1 cellular context compared by ENCODE assay signal in the genomic region with DNA sequence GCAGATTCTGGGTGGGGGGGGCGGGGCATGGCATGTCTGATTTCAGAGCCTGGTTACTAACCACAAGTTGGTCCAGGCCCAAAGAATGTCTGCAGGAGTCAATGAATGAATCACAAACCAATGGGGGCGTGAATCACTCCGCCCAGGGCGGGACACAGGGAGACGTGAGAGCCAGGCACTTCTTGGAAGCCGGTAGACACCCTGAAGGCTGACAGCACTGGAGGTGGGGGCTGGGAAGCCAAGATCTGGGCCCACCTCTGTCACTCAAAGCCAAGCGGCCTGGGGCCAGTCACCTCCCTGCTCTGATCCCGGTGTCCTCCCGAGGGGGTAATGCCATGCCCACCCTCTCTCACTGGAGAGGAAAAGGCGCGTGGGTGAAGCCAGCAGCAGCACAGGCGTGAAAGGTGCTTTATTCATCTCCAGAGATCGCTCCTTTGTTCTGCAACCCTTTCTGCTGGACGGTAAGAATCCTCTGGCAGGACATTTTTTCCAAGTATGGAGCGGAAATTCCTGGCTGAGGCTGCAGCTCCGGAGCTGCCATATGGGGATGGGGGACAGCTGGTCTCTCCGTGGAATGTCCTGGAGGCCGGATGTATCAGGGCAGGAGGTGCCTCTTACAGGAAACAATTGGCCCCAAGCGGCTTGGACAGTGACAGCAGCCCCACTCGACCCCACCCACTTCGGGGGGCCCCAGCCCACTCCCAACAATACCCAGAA.
TF ChIP-seq lines count a peak whose summit lies in the region.

No MANE protein-coding gene starts in this region.

TF ChIP-seq in GM23338, 12 proteins besides CTCF, POLR2A, EP300 and RAD21:
- TF ChIP-seq, protein P1, sequence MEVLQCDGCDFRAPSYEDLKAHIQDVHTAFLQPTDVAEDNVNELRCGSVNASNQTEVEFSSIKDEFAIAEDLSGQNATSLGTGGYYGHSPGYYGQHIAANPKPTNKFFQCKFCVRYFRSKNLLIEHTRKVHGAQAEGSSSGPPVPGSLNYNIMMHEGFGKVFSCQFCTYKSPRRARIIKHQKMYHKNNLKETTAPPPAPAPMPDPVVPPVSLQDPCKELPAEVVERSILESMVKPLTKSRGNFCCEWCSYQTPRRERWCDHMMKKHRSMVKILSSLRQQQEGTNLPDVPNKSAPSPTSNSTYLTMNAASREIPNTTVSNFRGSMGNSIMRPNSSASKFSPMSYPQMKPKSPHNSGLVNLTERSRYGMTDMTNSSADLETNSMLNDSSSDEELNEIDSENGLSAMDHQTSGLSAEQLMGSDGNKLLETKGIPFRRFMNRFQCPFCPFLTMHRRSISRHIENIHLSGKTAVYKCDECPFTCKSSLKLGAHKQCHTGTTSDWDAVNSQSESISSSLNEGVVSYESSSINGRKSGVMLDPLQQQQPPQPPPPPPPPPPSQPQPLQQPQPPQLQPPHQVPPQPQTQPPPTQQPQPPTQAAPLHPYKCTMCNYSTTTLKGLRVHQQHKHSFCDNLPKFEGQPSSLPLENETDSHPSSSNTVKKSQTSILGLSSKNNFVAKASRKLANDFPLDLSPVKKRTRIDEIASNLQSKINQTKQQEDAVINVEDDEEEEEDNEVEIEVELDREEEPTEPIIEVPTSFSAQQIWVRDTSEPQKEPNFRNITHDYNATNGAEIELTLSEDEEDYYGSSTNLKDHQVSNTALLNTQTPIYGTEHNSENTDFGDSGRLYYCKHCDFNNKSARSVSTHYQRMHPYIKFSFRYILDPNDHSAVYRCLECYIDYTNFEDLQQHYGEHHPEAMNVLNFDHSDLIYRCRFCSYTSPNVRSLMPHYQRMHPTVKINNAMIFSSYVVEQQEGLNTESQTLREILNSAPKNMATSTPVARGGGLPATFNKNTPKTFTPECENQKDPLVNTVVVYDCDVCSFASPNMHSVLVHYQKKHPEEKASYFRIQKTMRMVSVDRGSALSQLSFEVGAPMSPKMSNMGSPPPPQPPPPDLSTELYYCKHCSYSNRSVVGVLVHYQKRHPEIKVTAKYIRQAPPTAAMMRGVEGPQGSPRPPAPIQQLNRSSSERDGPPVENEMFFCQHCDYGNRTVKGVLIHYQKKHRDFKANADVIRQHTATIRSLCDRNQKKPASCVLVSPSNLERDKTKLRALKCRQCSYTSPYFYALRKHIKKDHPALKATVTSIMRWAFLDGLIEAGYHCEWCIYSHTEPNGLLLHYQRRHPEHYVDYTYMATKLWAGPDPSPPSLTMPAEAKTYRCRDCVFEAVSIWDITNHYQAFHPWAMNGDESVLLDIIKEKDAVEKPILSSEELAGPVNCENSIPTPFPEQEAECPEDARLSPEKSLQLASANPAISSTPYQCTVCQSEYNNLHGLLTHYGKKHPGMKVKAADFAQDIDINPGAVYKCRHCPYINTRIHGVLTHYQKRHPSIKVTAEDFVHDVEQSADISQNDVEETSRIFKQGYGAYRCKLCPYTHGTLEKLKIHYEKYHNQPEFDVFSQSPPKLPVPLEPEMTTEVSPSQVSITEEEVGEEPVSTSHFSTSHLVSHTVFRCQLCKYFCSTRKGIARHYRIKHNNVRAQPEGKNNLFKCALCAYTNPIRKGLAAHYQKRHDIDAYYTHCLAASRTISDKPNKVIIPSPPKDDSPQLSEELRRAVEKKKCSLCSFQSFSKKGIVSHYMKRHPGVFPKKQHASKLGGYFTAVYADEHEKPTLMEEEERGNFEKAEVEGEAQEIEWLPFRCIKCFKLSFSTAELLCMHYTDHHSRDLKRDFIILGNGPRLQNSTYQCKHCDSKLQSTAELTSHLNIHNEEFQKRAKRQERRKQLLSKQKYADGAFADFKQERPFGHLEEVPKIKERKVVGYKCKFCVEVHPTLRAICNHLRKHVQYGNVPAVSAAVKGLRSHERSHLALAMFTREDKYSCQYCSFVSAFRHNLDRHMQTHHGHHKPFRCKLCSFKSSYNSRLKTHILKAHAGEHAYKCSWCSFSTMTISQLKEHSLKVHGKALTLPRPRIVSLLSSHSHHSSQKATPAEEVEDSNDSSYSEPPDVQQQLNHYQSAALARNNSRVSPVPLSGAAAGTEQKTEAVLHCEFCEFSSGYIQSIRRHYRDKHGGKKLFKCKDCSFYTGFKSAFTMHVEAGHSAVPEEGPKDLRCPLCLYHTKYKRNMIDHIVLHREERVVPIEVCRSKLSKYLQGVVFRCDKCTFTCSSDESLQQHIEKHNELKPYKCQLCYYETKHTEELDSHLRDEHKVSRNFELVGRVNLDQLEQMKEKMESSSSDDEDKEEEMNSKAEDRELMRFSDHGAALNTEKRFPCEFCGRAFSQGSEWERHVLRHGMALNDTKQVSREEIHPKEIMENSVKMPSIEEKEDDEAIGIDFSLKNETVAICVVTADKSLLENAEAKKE (CRISPR knock-in tag; IDR thresholded peaks at IDR 0.05) = no peak
- TF ChIP-seq, protein P2, sequence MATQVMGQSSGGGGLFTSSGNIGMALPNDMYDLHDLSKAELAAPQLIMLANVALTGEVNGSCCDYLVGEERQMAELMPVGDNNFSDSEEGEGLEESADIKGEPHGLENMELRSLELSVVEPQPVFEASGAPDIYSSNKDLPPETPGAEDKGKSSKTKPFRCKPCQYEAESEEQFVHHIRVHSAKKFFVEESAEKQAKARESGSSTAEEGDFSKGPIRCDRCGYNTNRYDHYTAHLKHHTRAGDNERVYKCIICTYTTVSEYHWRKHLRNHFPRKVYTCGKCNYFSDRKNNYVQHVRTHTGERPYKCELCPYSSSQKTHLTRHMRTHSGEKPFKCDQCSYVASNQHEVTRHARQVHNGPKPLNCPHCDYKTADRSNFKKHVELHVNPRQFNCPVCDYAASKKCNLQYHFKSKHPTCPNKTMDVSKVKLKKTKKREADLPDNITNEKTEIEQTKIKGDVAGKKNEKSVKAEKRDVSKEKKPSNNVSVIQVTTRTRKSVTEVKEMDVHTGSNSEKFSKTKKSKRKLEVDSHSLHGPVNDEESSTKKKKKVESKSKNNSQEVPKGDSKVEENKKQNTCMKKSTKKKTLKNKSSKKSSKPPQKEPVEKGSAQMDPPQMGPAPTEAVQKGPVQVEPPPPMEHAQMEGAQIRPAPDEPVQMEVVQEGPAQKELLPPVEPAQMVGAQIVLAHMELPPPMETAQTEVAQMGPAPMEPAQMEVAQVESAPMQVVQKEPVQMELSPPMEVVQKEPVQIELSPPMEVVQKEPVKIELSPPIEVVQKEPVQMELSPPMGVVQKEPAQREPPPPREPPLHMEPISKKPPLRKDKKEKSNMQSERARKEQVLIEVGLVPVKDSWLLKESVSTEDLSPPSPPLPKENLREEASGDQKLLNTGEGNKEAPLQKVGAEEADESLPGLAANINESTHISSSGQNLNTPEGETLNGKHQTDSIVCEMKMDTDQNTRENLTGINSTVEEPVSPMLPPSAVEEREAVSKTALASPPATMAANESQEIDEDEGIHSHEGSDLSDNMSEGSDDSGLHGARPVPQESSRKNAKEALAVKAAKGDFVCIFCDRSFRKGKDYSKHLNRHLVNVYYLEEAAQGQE (IDR thresholded peaks at IDR 0.05; ENCODE audit: unreplicated experiment) = no peak
- TF ChIP-seq POLR2AphosphoS5 (IDR thresholded peaks at IDR 0.05; ENCODE audit: low read depth) (no peak), ZNF114 (CRISPR knock-in tag; IDR thresholded peaks at IDR 0.05) (no peak), EZH2 (IDR thresholded peaks at IDR 0.05; ENCODE audit: low read depth, unreplicated experiment) (no peak), CREB1 (CRISPR knock-in tag; IDR thresholded peaks at IDR 0.05; ENCODE audit: low read depth) (no peak), JUNB (IDR thresholded peaks at IDR 0.05; ENCODE audit: unreplicated experiment) (no peak), STAT1 (IDR thresholded peaks at IDR 0.05; ENCODE audit: unreplicated experiment) (no peak)
- TF ChIP-seq, protein P3, sequence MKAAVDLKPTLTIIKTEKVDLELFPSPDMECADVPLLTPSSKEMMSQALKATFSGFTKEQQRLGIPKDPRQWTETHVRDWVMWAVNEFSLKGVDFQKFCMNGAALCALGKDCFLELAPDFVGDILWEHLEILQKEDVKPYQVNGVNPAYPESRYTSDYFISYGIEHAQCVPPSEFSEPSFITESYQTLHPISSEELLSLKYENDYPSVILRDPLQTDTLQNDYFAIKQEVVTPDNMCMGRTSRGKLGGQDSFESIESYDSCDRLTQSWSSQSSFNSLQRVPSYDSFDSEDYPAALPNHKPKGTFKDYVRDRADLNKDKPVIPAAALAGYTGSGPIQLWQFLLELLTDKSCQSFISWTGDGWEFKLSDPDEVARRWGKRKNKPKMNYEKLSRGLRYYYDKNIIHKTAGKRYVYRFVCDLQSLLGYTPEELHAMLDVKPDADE (IDR thresholded peaks at IDR 0.05) = no peak
